14 cellular contexts compared by ENCODE assay signal in the genomic region with DNA sequence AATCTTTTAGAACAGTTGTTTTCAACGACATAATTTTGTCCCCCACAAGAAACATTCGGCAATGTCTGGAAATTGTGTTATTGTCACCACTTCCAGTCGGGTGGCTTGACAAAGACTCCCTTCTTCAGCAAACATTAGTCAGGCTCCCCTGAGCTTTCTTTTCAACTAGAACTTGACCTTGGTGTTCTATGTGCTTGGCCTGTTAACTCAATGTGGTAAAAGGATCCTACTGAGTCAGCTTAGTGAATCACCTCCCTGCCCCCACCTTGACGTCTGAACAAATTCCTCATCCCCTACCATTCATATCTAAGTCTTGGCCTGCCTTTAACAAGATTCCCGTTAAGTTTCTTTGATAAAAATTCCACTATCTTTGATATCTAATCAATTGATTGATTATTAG.
DNase-seq lines count a peak whose midpoint lies in the region; ATAC-seq and TF ChIP-seq lines count a peak whose summit lies in the region.
"Had no signal": no experiment of that assay in that cellular context is flagged by ENCODE, and none has a peak within 500 bp of the region (broad histone marks: within the 10 kb centered on the region; RNA-seq: fewer than 3 reads in every experiment).

No MANE protein-coding gene starts in this region.

- no peaks in the 10 kb centered on the region for H3K36me3 Mint-ChIP-seq in activated CD4-positive, alpha-beta T cell treated with anti-CD3 and anti-CD28 coated beads, Interleukin-2, amount 10 ng/mL, durations not matched to agents 24 days and 14 days (ENCODE audit: low read depth)

- no peak for ATAC-seq in HG02970 (IDR thresholded peaks at IDR 0.05; ENCODE audit: low FRiP score, unreplicated experiment)
- ATAC-seq: gastroesophageal sphincter had no signal

- H3K27ac Mint-ChIP-seq in activated CD4-positive, alpha-beta T cell treated with anti-CD3 and anti-CD28 coated beads, Interleukin-2, amount 10 ng/mL, durations not matched to agents 24 days and 14 days = no peak overlapping the region
- H3K27ac Mint-ChIP-seq: progenitor cell of endocrine pancreas had no signal

- no peaks in the 10 kb centered on the region for H3K9me3 Mint-ChIP-seq in activated CD4-positive, alpha-beta T cell treated with anti-CD3 and anti-CD28 coated beads, Interleukin-2, amount 10 ng/mL, durations not matched to agents 24 days and 14 days

- H3K27me3 ChIP-seq in brain microvascular endothelial cell (replicated peaks) = no peaks in the 10 kb centered on the region
- H3K27me3 ChIP-seq: cardiac muscle cell, gastroesophageal sphincter had no signal

- H3K4me3 Mint-ChIP-seq in activated CD4-positive, alpha-beta T cell treated with anti-CD3 and anti-CD28 coated beads, Interleukin-2, amount 10 ng/mL, durations not matched to agents 24 days and 14 days = no peak overlapping the region

- TF ChIP-seq CTCF in NB4 (IDR thresholded peaks at IDR 0.05; ENCODE audit: low read depth, low read length) (no peak), brain microvascular endothelial cell (IDR thresholded peaks at IDR 0.05; ENCODE audit: low read depth, low read length, missing control alignments) (no peak)

- H3K27ac ChIP-seq in brain microvascular endothelial cell = peak overlapping the region; percentile 70
- H3K27ac ChIP-seq: cardiac muscle cell, gastroesophageal sphincter had no signal

- peak; percentile 2 for DNase-seq in AG08396 (ENCODE audit: low spot score)
- peak; percentile 1 for DNase-seq in NB4 (ENCODE audit: low read depth)
- peak; percentile 97 for DNase-seq in brain microvascular endothelial cell
- peak; percentile 7 for DNase-seq in iPS-NIHi11 (ENCODE audit: low spot score)
- no peak for DNase-seq in activated CD4-positive, alpha-beta T cell treated with anti-CD3 and anti-CD28 coated beads, Interleukin-2, amount 10 ng/mL, durations not matched to agents 24 days and 14 days
- DNase-seq in inferior parietal cortex (ENCODE audit: extremely low spot score) = no peak
- DNase-seq in mesenteric fat pad (ENCODE audit: low spot score) = no peak
- DNase-seq: activated T-cell treated with anti-CD3 and anti-CD28 coated beads, Interleukin-2, amount 50 U/mL, for 1 hour; NCI-H2171 had no signal

- no peaks in the 10 kb centered on the region for H3K27me3 Mint-ChIP-seq in activated CD4-positive, alpha-beta T cell treated with anti-CD3 and anti-CD28 coated beads, Interleukin-2, amount 10 ng/mL, durations not matched to agents 24 days and 14 days

- H3K4me1 Mint-ChIP-seq in activated CD4-positive, alpha-beta T cell treated with anti-CD3 and anti-CD28 coated beads, Interleukin-2, amount 10 ng/mL, durations not matched to agents 24 days and 14 days = no peaks in the 10 kb centered on the region

- H3K4me3 ChIP-seq in NB4 (ENCODE audit: low read depth, low read length) (no peak overlapping the region), brain microvascular endothelial cell (ENCODE audit: low read depth, low read length) (no peak overlapping the region)
- H3K4me3 ChIP-seq: cardiac muscle cell, gastroesophageal sphincter, lung had no signal

- intact Hi-C loops in activated CD4-positive, alpha-beta T cell treated with anti-CD3 and anti-CD28 coated beads, Interleukin-2, amount 10 ng/mL, durations not matched to agents 24 days and 14 days (cut with micrococcal nuclease) = no loop called here

- no peaks in the 10 kb centered on the region for H3K36me3 ChIP-seq in brain microvascular endothelial cell (replicated peaks)
- H3K36me3 ChIP-seq: cardiac muscle cell, gastroesophageal sphincter had no signal

- in situ Hi-C loops in brain microvascular endothelial cell (cut with HindIII; ENCODE audit: low pct_ligation_motif_present, low sequenced_read_pairs) = no loop called here

- no peak for TF ChIP-seq POLR2A in NB4 (IDR thresholded peaks at IDR 0.05; ENCODE audit: extremely low read depth, insufficient read length)

Comparison
In these comparisons a context has a peak if more than half of its experiments do, and no peak if none do; other contexts are left out.
1. DNase-seq: peak in AG08396 (single experiment), NB4 (single experiment), brain microvascular endothelial cell (single experiment) and iPS-NIHi11 (single experiment); none in activated CD4-positive, alpha-beta T cell treated with anti-CD3 and anti-CD28 coated beads, Interleukin-2, amount 10 ng/mL, durations not matched to agents 24 days and 14 days (single experiment), inferior parietal cortex (single experiment) and mesenteric fat pad (single experiment).